ENCODE assay signal across 19 cellular contexts in the genomic region with DNA sequence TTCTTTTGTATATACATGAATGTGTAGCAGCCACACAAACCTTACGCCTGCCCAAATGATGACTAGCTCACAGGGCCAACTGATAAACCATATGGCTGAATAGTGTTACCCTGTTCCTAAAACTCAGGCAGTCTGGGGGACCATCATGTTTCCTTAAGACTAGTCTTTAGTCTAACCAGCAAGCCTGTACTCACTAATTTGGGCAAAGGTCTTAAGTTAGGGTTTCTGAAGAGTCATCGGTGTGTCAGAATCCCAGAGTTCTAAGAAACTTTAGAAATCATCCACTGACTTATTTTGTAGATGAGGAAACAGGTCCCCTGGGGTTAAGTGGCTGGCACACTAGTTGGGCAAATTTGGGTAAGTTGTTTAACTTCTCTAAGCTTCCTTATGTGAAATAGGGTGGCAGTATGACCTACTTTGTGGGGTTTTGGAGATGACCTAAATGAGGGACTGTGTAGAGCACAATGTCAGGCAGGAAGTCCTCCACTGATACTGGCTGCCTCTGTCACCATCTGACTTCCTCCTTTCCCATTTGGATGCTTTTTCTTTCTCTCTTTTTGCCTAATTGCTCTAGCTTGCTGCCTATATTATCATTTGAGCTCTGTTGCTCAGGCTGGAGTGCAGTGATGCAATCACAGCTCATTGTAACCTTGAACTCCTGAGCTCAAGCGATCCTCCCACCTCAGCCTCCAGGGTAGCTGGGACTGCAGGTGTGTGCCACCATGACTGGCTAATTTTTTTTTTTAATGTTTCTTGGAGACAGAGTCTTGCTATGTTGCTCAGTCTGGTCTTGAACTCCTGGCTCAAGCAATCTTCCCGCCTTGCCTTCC. TPM values are rescaled to one million over a fixed set of nuclear protein-coding genes. Genes with fewer than 3 reads are reported as not detected.
DNase-seq lines count a peak whose midpoint lies in the region; ATAC-seq and TF ChIP-seq lines count a peak whose summit lies in the region.
"Had no signal": no experiment of that assay in that cellular context is flagged by ENCODE, and none has a peak within 500 bp of the region (broad histone marks: within the 10 kb centered on the region; RNA-seq: fewer than 3 reads in every experiment).

No MANE protein-coding gene starts in this region.

- intact Hi-C loops in spleen (cut with DNase I; ENCODE audit: low total_unique reads), result no loop called here

- peak overlapping the region; percentile 22 for H3K9ac ChIP-seq in adipocyte (ENCODE audit: low read length)

- 67 to 85% (median 77%) methylated on average over 4 of the region's 4 CpGs for WGBS in spleen, 5 donors

- peaks cover 23% of the 10 kb centered on the region for H3K4me1 ChIP-seq in adipocyte (ENCODE audit: control insufficient read depth, insufficient read depth, low read length)
- peaks cover 0 to 63% (median 35%) of the 10 kb centered on the region in 6 donors for H3K4me1 ChIP-seq in spleen
- H3K4me1 ChIP-seq: breast epithelium, esophagus squamous epithelium, thyroid gland had no signal

- DNase-seq in GF-D8 (lab: John Stamatoyannopoulos, UW) (peak; percentile 89), NOMO-1 treated with DMSO at 0.1 percent for 48 hours (lab: John Stamatoyannopoulos, UW; ENCODE audit: unreplicated experiment) (peak; percentile 79), adipocyte (ENCODE audit: low read depth) (no peak), spleen (no peak), NCI-H774 (lab: John Stamatoyannopoulos, UW) (no peak), hypothalamus (lab: John Stamatoyannopoulos, UW) (no peak)
- DNase-seq: activated CD4-positive, alpha-beta T cell treated with anti-CD3 and anti-CD28 coated beads for 4 hours; activated naive CD8-positive, alpha-beta T cell treated with anti-CD3 and anti-CD28 coated beads for 36 hours; activated T-cell treated with anti-CD3 and anti-CD28 coated beads, Interleukin-2, amount 50 U/mL, for 4 hours; esophagus squamous epithelium; NCI-H2171; occipital lobe; stimulated activated CD4-positive, alpha-beta T cell treated with anti-CD3 and anti-CD28 coated beads, Interleukin-4, amount 100 ng/mL, for 1 hour; thyroid gland had no signal

- peak overlapping the region in 6 of 8 donors; percentile 7 to 87 (median 50) for H3K27ac ChIP-seq in spleen
- H3K27ac ChIP-seq: breast epithelium, C4-2B, thyroid gland had no signal

- ATAC-seq in HG02588 (IDR thresholded peaks at IDR 0.05; ENCODE audit: unreplicated experiment), result no peak
- ATAC-seq: activated T-cell treated with anti-CD3 and anti-CD28 coated beads, Interleukin-2, amount 50 U/mL, for 4 hours had no signal

- no peak overlapping the region for H3K4me3 ChIP-seq in adipocyte (ENCODE audit: low read length)
- peak overlapping the region in 1 of 8 donors; percentile 31 for H3K4me3 ChIP-seq in spleen
- H3K4me3 ChIP-seq: breast epithelium, esophagus squamous epithelium, thyroid gland had no signal

- TF ChIP-seq POLR2A in spleen (IDR thresholded peaks at IDR 0.05), result no peak

- H3K27me3 ChIP-seq in adipocyte (replicated peaks; ENCODE audit: control insufficient read depth, insufficient read depth, low read length) (peaks cover 4% of the 10 kb centered on the region), spleen (replicated peaks in 1 of 7) (peaks cover 0 to 11% (median 0%) of the 10 kb centered on the region in 7 donors)
- H3K27me3 ChIP-seq: breast epithelium, thyroid gland had no signal

- H3K9me3 ChIP-seq in adipocyte (ENCODE audit: control insufficient read depth, low read length) (peaks cover 7% of the 10 kb centered on the region), spleen (peaks cover 0 to 14% (median 10%) of the 10 kb centered on the region in 8 donors)
- H3K9me3 ChIP-seq: thyroid gland had no signal

- TF ChIP-seq CTCF in spleen (IDR thresholded peaks at IDR 0.05 in 8 of 11, conservative IDR thresholded peaks at IDR 0.05 in 3 of 11), result no peak

- no peaks in the 10 kb centered on the region for H3K36me3 ChIP-seq in adipocyte (ENCODE audit: control insufficient read depth, insufficient read depth, low read length, severe bottlenecking)
- peaks cover 0 to 6% (median 0%) of the 10 kb centered on the region in 6 donors for H3K36me3 ChIP-seq in spleen
- H3K36me3 ChIP-seq: breast epithelium, esophagus squamous epithelium, thyroid gland had no signal

RNA-seq across cellular contexts. Expression of gene ADGRE3, which starts 2.4 kb away (rescaled TPM):
- total RNA-seq in spleen, result 10 to 100 TPM in 3 of 7 donors, 1 to 10 TPM in 4; 2.0 to 16.3 (median 3.7) TPM
- polyA plus RNA-seq in spleen, result under 1 TPM; 0.05 to 0.48 (median 0.17) TPM
- total RNA-seq: activated naive CD8-positive, alpha-beta T cell treated with anti-CD3 and anti-CD28 coated beads for 36 hours; activated T-cell treated with anti-CD3 and anti-CD28 coated beads, Interleukin-2, amount 50 U/mL, for 4 hours; occipital lobe; T-helper 2 cell treated with Interferon-gamma antibody and Interleukin-4, amounts not matched to agents 100 ng/mL and 5 ng/mL, for 36 hours had no signal
- polyA plus RNA-seq: keratinocyte had no signal

RNA-seq across cellular contexts. Expression of gene ZNF333, which starts 17.6 kb away (rescaled TPM):
- total RNA-seq in spleen, result 10 to 100 TPM; 21.7 to 43.5 (median 34.8) TPM
- polyA plus RNA-seq in spleen, result 10 to 100 TPM in 1 of 3 donors, 1 to 10 TPM in 2; 7.7 to 10.3 (median 9.2) TPM

Comparison
In these comparisons a context has a peak if more than half of its experiments do, and no peak if none do; other contexts are left out.
1. DNase-seq: peak in GF-D8 (single experiment) and NOMO-1 treated with DMSO at 0.1 percent for 48 hours (single experiment); none in adipocyte (single experiment), spleen (single experiment), NCI-H774 (single experiment) and hypothalamus (0 of 51).